Comparison of ENCODE assay signal across 11 cellular contexts in the genomic region with DNA sequence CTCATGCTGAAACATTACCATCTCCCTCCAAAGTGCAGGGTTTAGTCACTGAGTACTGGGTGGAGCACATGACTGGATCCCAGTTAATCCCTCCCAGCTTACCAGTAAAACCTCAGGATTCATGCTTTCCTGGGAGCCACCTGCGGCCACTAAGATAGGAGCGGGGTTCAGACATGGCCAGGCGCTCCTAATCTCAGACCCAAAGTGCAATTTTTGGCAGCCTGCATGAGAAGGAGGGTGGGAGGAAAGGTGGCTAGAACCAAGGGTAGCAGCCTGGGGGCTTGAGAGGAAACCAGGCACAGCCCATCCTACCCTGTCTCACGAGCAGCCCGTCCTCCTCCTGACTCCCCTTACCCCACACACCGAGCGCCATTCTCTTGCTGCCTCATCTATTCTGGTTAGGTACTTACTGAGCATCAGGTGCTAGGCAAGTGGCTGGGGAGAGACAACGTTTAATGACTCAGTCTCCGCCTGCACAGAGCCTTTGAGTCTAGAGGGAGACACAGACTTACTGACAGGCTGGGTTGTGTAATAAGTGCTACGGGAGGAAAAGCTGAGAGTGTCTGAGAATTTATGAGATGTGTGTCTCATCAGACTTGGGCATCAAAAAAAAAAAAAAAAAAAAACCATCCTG. TPM values are rescaled to one million over a fixed set of nuclear protein-coding genes. Genes with fewer than 3 reads are reported as not detected.
A peak's percentile ranks its signal among the peaks of the same experiment; 100 is the strongest.
DNase-seq lines count a peak whose midpoint lies in the region; FAIRE-seq and TF ChIP-seq lines count a peak whose summit lies in the region.
"Had no signal": no experiment of that assay in that cellular context is flagged by ENCODE, and none has a peak within 500 bp of the region (broad histone marks: within the 10 kb centered on the region; RNA-seq: fewer than 3 reads in every experiment).

No MANE protein-coding gene starts in this region.

- H3K27ac ChIP-seq in GM23248 (peak overlapping the region; percentile 93), fibroblast of lung (ENCODE audit: insufficient read depth, low read length) (peak overlapping the region; percentile 92)
- H3K27ac ChIP-seq: neutrophil had no signal

- H3K9me2 ChIP-seq in GM23248 (ENCODE audit: insufficient read depth): no peaks in the 10 kb centered on the region

- H3F3A ChIP-seq in GM23248 (ENCODE audit: insufficient read depth): peaks cover 56% of the 10 kb centered on the region

- FAIRE-seq in RCC 7860 (lab: Jason Lieb, UNC): peak; percentile 86

- H3K79me2 ChIP-seq in GM23248 (ENCODE audit: insufficient read depth): peaks cover 49% of the 10 kb centered on the region
- H3K79me2 ChIP-seq in fibroblast of lung (ENCODE audit: control insufficient read depth, insufficient read depth, low read length): peaks cover 19% of the 10 kb centered on the region

- no peak for TF ChIP-seq POLR2A in erythroblast (IDR thresholded peaks at IDR 0.05; ENCODE audit: low read length)

- no peaks in the 10 kb centered on the region for H4K20me1 ChIP-seq in GM23248 (ENCODE audit: insufficient read depth)
- H4K20me1 ChIP-seq in fibroblast of lung (ENCODE audit: control insufficient read depth, extremely low read depth, insufficient read depth, low read length): no peaks in the 10 kb centered on the region

- WGBS in GM23248 (ENCODE audit: low coverage in 1 of 2, low lambda C conversion rate in 2 of 2, missing lambda C conversion rate in 2 of 2), 2 experiments: 13 to 14% methylated on average over 10 of the region's 10 CpGs

- H2AFZ ChIP-seq in GM23248: no peak overlapping the region
- no peak overlapping the region for H2AFZ ChIP-seq in fibroblast of lung (ENCODE audit: low read length)

- peak overlapping the region; percentile 75 for H3K9ac ChIP-seq in GM23248
- H3K9ac ChIP-seq in fibroblast of lung (ENCODE audit: insufficient read depth, low read length): peak overlapping the region; percentile 34

- TF ChIP-seq CTCF in fibroblast of lung (conservative IDR thresholded peaks at IDR 0.05 in 1 of 2, IDR thresholded peaks at IDR 0.05 in 1 of 2; ENCODE audit: low read depth in 1 of 2, low read length in 2 of 2) (no peak), GM10266 (IDR thresholded peaks at IDR 0.05; ENCODE audit: control insufficient read depth, insufficient read depth, low read depth, missing control alignments) (no peak)

- H3K27me3 ChIP-seq in GM23248 (replicated peaks; ENCODE audit: insufficient read depth) (no peaks in the 10 kb centered on the region), fibroblast of lung (ENCODE audit: control insufficient read depth, insufficient read depth, low read length) (no peaks in the 10 kb centered on the region)

- no peaks in the 10 kb centered on the region; the same call in 1 of the 2 replicates for H3K36me3 ChIP-seq in GM23248 (ENCODE audit: low read depth)
- no peaks in the 10 kb centered on the region for H3K36me3 ChIP-seq in fibroblast of lung (ENCODE audit: control insufficient read depth, insufficient read depth, low read length)
- H3K36me3 ChIP-seq: neutrophil had no signal

- DNase-seq in GM23248 (peak; percentile 98), RCC 7860 (ENCODE audit: low spot score) (peak; percentile 90), fibroblast of lung (ENCODE audit: low read depth in 2 of 2) (peak; percentile 91 to 97), renal cortical epithelial cell (ENCODE audit: low read depth) (peak; percentile 95), GM10266 (ENCODE audit: extremely low spot score) (no peak), erythroblast (lab: John Stamatoyannopoulos, UW) (no peak), DMS53 (lab: John Stamatoyannopoulos, UW) (no peak), NCI-H2029 (lab: John Stamatoyannopoulos, UW) (no peak)
- DNase-seq: activated naive CD8-positive, alpha-beta T cell treated with anti-CD3 and anti-CD28 coated beads, Interleukin-2, amount 50 U/mL, for 24 hours; NCI-H1694 treated with DMSO at 0.1 percent for 48 hours had no signal

- in situ Hi-C loops in GM23248 (cut with MboI): no loop called here

- H3K9me3 ChIP-seq in GM23248 (ENCODE audit: low read depth): no peaks in the 10 kb centered on the region
- no peaks in the 10 kb centered on the region for H3K9me3 ChIP-seq in fibroblast of lung (ENCODE audit: control insufficient read depth, insufficient read depth, low read depth, low read length)
- H3K9me3 ChIP-seq: neutrophil had no signal

- H3K4me3 ChIP-seq in GM23248 (peak overlapping the region; percentile 51), fibroblast of lung (replicated peaks in 1 of 4; ENCODE audit: control extremely low read depth in 1 of 4, insufficient read depth in 1 of 4, low read depth in 3 of 4, low read length in 4 of 4) (peak overlapping the region in 2 of 4 experiments; percentile 3 to 34)

- H3K4me2 ChIP-seq in GM23248 (ENCODE audit: unreplicated experiment) (peak overlapping the region; percentile 93), fibroblast of lung (ENCODE audit: extremely low read depth, insufficient read depth, low read length) (peak overlapping the region; percentile 77)

- H3K4me1 ChIP-seq in GM23248 (ENCODE audit: insufficient read depth): peaks cover 45% of the 10 kb centered on the region
- H3K4me1 ChIP-seq in fibroblast of lung (ENCODE audit: control insufficient read depth, extremely low read depth, insufficient read depth, low read length): peaks cover 30% of the 10 kb centered on the region

RNA-seq across cellular contexts. Expression of gene GPRC5A, which starts 9.9 kb away (rescaled TPM):
- 32.9 and 37.8 TPM in 2 replicates for total RNA-seq in GM23248 (2014; rRNA removed; shearing (Covaris generic))
- polyA plus RNA-seq in GM23248 (2016; fragmentation: Nextera tagmentation; extraction: Ambion mirVana) (84.8 and 85.9 TPM in 2 replicates), fibroblast of lung (46.8 and 83.8 TPM in 2 replicates)
- total RNA-seq in fibroblast of lung (2.3 and 4.8 TPM in 2 replicates), renal cortical epithelial cell (55.9 and 101 TPM in 2 replicates)
- polyA plus RNA-seq in fibroblast of lung (2012): 19.1 and 34.8 TPM in 2 replicates
- 139 and 200 TPM in 2 replicates for polyA minus RNA-seq in fibroblast of lung (ENCODE audit: low replicate concordance)

RNA-seq across cellular contexts. Expression of gene GPRC5D, which starts 50.7 kb away (rescaled TPM):
- not detected in 2 replicates for total RNA-seq in GM23248 (2014; rRNA removed; shearing (Covaris generic))
- polyA plus RNA-seq in GM23248 (2016; fragmentation: Nextera tagmentation; extraction: Ambion mirVana) (not detected in 2 replicates), fibroblast of lung (0.08 and 0.35 TPM in 2 replicates)
- total RNA-seq in fibroblast of lung (not detected in 2 replicates), renal cortical epithelial cell (not detected in 2 replicates)
- 0.38 TPM in 1 of 2 replicates, not detected in the other for polyA plus RNA-seq in fibroblast of lung (2012)
- polyA minus RNA-seq in fibroblast of lung (ENCODE audit: low replicate concordance): 3.2 and 3.5 TPM in 2 replicates

Comparison
In these comparisons a context has a peak if more than half of its experiments do, and no peak if none do; other contexts are left out.
1. DNase-seq: peak in GM23248 (single experiment), RCC 7860 (single experiment), fibroblast of lung (2 of 2) and renal cortical epithelial cell (single experiment); none in GM10266 (single experiment), erythroblast (0 of 2), DMS53 (single experiment) and NCI-H2029 (single experiment).